In the genomic region with DNA sequence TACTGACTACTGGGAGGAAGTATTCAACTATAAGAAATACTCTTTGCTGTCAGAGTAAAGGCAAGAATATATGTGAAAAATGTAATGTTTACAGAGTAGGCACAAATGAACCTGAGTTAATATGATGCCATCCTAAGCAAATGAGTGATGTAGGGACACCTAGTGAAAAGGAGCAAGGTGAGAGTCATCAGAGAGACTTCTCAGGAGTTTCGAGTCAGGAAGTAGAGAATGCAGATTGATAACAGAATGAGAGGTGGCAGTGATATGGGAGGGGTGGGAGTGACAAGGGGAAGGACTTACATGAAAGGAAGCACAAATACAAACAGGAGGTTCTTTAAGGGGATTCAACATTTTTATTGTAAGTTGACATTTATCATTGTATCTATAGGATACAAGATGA, we compare ENCODE assay signal across 19 cellular contexts. TPM values are rescaled to one million over a fixed set of nuclear protein-coding genes. Genes with fewer than 3 reads are reported as not detected.
DNase-seq lines count a peak whose midpoint lies in the region; ATAC-seq and TF ChIP-seq lines count a peak whose summit lies in the region.
"Had no signal": no experiment of that assay in that cellular context is flagged by ENCODE, and none has a peak within 500 bp of the region (broad histone marks: within the 10 kb centered on the region; RNA-seq: fewer than 3 reads in every experiment).

No MANE protein-coding gene starts in this region.

- no peak overlapping the region for H3K4me3 Mint-ChIP-seq in T-helper 17 cell
- H3K4me3 Mint-ChIP-seq in immature natural killer cell = no peak overlapping the region
- H3K4me3 Mint-ChIP-seq: endodermal cell had no signal

- H3K36me3 Mint-ChIP-seq in T-helper 17 cell (ENCODE audit: low read depth) (peaks cover 6% of the 10 kb centered on the region), immature natural killer cell (peaks cover 6 to 15% (median 8%) of the 10 kb centered on the region in 3 donors)

- no peak for DNase-seq in cardiac muscle cell (ENCODE audit: low read depth in 1 of 2, low spot score in 1 of 2)
- no peak for DNase-seq in left ventricle myocardium superior
- DNase-seq in T-helper 17 cell = no peak
- DNase-seq in immature natural killer cell = no peak
- DNase-seq in GM20000 (ENCODE audit: low spot score) = no peak
- DNase-seq in MG63 = no peak
- DNase-seq: activated CD4-positive, CD25-positive, alpha-beta regulatory T cell; activated effector memory CD4-positive, alpha-beta T cell treated with Interleukin-2 at 50 U/mL for 16 hours; brain microvascular endothelial cell; colonic mucosa; endodermal cell; KBM-7; NCI-H69; RPMI8226; spleen; T1000 had no signal

- H3K27me3 ChIP-seq in cardiac muscle cell = no peaks in the 10 kb centered on the region
- H3K27me3 ChIP-seq in MG63 = no peaks in the 10 kb centered on the region
- H3K27me3 ChIP-seq: brain microvascular endothelial cell, colonic mucosa, spleen had no signal

- peaks cover 30% of the 10 kb centered on the region for H3K4me1 ChIP-seq in cardiac muscle cell (ENCODE audit: low read depth)
- H3K4me1 ChIP-seq: colonic mucosa had no signal

- intact Hi-C loops in left ventricle myocardium superior (cut with micrococcal nuclease) = no loop called here

- H3K27ac Mint-ChIP-seq in T-helper 17 cell (peak overlapping the region; percentile 78), immature natural killer cell (peak overlapping the region in 5 of 6 donors; percentile 5 to 80 (median 41))
- H3K27ac Mint-ChIP-seq: endodermal cell had no signal

- H3K27me3 Mint-ChIP-seq in T-helper 17 cell = no peaks in the 10 kb centered on the region
- peaks cover 0 to 2% (median 2%) of the 10 kb centered on the region in 3 donors for H3K27me3 Mint-ChIP-seq in immature natural killer cell (ENCODE audit: low read depth in 3 of 3)

- H3K4me3 ChIP-seq in cardiac muscle cell = no peak overlapping the region
- no peak overlapping the region for H3K4me3 ChIP-seq in MG63
- H3K4me3 ChIP-seq: colonic mucosa, lung, spleen had no signal

- H3K9me3 Mint-ChIP-seq in immature natural killer cell = no peaks in the 10 kb centered on the region
- H3K9me3 Mint-ChIP-seq: endodermal cell had no signal

- no peak for TF ChIP-seq CTCF in cardiac muscle cell (IDR thresholded peaks at IDR 0.05; ENCODE audit: low read depth, low read length)
- TF ChIP-seq CTCF in GM20000 (IDR thresholded peaks at IDR 0.05; ENCODE audit: extremely low read depth, missing control alignments) = no peak

- H3K36me3 ChIP-seq in cardiac muscle cell (peaks cover 3% of the 10 kb centered on the region), MG63 (peaks cover 45% of the 10 kb centered on the region)
- H3K36me3 ChIP-seq: brain microvascular endothelial cell, colonic mucosa had no signal

- peaks cover 42% of the 10 kb centered on the region for H3K4me1 Mint-ChIP-seq in T-helper 17 cell
- peaks cover 41 to 60% of the 10 kb centered on the region in 2 donors for H3K4me1 Mint-ChIP-seq in immature natural killer cell

- peak overlapping the region; percentile 71 for H3K27ac ChIP-seq in cardiac muscle cell
- H3K27ac ChIP-seq: brain microvascular endothelial cell, colonic mucosa, spleen had no signal

- H3K9me3 ChIP-seq in cardiac muscle cell (ENCODE audit: low read depth) = no peaks in the 10 kb centered on the region
- no peaks in the 10 kb centered on the region for H3K9me3 ChIP-seq in T-helper 17 cell (ENCODE audit: control insufficient read depth, low read length, poor library complexity, severe bottlenecking)
- H3K9me3 ChIP-seq in MG63 = no peaks in the 10 kb centered on the region
- H3K9me3 ChIP-seq: colonic mucosa, spleen had no signal

- ATAC-seq in left ventricle myocardium superior (no peak), T-helper 17 cell (no peak), HG02885 (IDR thresholded peaks at IDR 0.05; ENCODE audit: poor library complexity, unreplicated experiment) (no peak)

RNA-seq across cellular contexts. Expression of gene PRCC, which starts 10.2 kb away (rescaled TPM):
- total RNA-seq in cardiac muscle cell (117 and 126 TPM in 2 replicates), left ventricle myocardium superior (41.3 TPM), T-helper 17 cell (10 to 100 TPM; 51.0 to 82.4 TPM)
- polyA plus RNA-seq in cardiac muscle cell (118 and 150 TPM in 2 replicates), immature natural killer cell (10 to 100 TPM; 25.9 to 55.6 (median 32.8) TPM)
- total RNA-seq in MG63 (2014; rRNA removed; shearing (Covaris generic); ENCODE audit: low replicate concordance) = 56.9 and 65.6 TPM in 2 replicates

RNA-seq across cellular contexts. Expression of gene HDGF, which starts 26.1 kb away (rescaled TPM):
- total RNA-seq in cardiac muscle cell (207 and 480 TPM in 2 replicates), left ventricle myocardium superior (185 TPM), T-helper 17 cell (100 to 1,000 TPM in 1 of 2 donors, 10 to 100 TPM in 1; 75.3 to 100 TPM)
- polyA plus RNA-seq in cardiac muscle cell (176 and 238 TPM in 2 replicates), immature natural killer cell (10 to 100 TPM; 27.5 to 35.4 (median 32.4) TPM)
- 565 and 817 TPM in 2 replicates for total RNA-seq in MG63 (2014; rRNA removed; shearing (Covaris generic); ENCODE audit: low replicate concordance)

RNA-seq across cellular contexts. Expression of gene MRPL24, which starts 36.7 kb away (rescaled TPM):
- total RNA-seq in cardiac muscle cell (34.9 and 54.1 TPM in 2 replicates), left ventricle myocardium superior (96.1 TPM), T-helper 17 cell (10 to 100 TPM; 18.7 to 25.1 TPM)
- polyA plus RNA-seq in cardiac muscle cell (70.7 and 77.7 TPM in 2 replicates), immature natural killer cell (100 to 1,000 TPM in 1 of 3 donors, 10 to 100 TPM in 2; 75.4 to 126 (median 88.2) TPM)
- total RNA-seq in MG63 (2014; rRNA removed; shearing (Covaris generic); ENCODE audit: low replicate concordance) = 189 and 246 TPM in 2 replicates

RNA-seq across cellular contexts. Expression of gene SH2D2A, which starts 39.1 kb away (rescaled TPM):
- 2.7 and 3.8 TPM in 2 replicates for total RNA-seq in cardiac muscle cell
- polyA plus RNA-seq in cardiac muscle cell = 1.1 and 5.2 TPM in 2 replicates
- 1.0 TPM for total RNA-seq in left ventricle myocardium superior
- total RNA-seq in T-helper 17 cell = 100 to 1,000 TPM; 129 to 137 TPM
- 100 to 1,000 TPM in 1 of 3 donors, 10 to 100 TPM in 2; 76.4 to 139 (median 84.1) TPM for polyA plus RNA-seq in immature natural killer cell
- total RNA-seq in MG63 (2014; rRNA removed; shearing (Covaris generic); ENCODE audit: low replicate concordance) = not detected in 2 replicates
- total RNA-seq: urinary bladder had no signal

RNA-seq across cellular contexts. Expression of gene ISG20L2, which starts 49.0 kb away (rescaled TPM):
- total RNA-seq in cardiac muscle cell (22.6 and 27.3 TPM in 2 replicates), left ventricle myocardium superior (12.0 TPM), T-helper 17 cell (10 to 100 TPM; 41.4 to 54.2 TPM)
- polyA plus RNA-seq in cardiac muscle cell (25.1 and 31.3 TPM in 2 replicates), immature natural killer cell (10 to 100 TPM in 2 of 3 donors, 1 to 10 TPM in 1; 9.3 to 34.1 (median 15.8) TPM)
- 15.6 and 38.7 TPM in 2 replicates for total RNA-seq in MG63 (2014; rRNA removed; shearing (Covaris generic); ENCODE audit: low replicate concordance)
